In genomic region chr11:1237128-1237580, GRCh38 we compare ENCODE assay signal across 18 cellular contexts. TPM values are rescaled to one million over a fixed set of nuclear protein-coding genes. Genes with fewer than 3 reads are reported as not detected.
DNase-seq lines count a peak whose midpoint lies in the region; ATAC-seq and TF ChIP-seq lines count a peak whose summit lies in the region.
"Had no signal": no experiment of that assay in that cellular context is flagged by ENCODE, and none has a peak within 500 bp of the region (broad histone marks: within the 10 kb centered on the region; RNA-seq: fewer than 3 reads in every experiment).

No MANE protein-coding gene starts in this region.

- DNase-seq in HT-29 (ENCODE audit: low spot score) = peak; percentile 30
- peak; percentile 86 for DNase-seq in chondrocyte (ENCODE audit: low spot score)
- peak; percentile 45 for DNase-seq in lower lobe of right lung
- peak; percentile 61 for DNase-seq in stomach
- no peak for DNase-seq in DMS53 treated with DMSO at 0.1 percent for 48 hours (lab: John Stamatoyannopoulos, UW; ENCODE audit: unreplicated experiment)
- no peak for DNase-seq in T-helper 2 cell
- no peak for DNase-seq in lower leg skin (ENCODE audit: low spot score in 2 of 2)
- DNase-seq: DMS 273 treated with DMSO at 0.1 percent for 48 hours; GOT3; IMR-90; NCI-H1417; NCI-H2029; NCI-H524 treated with DMSO at 0.1 percent for 48 hours; NK-92 treated with Interleukin-12 subunit alpha and Interleukin-12 subunit beta, amount 100 ng/mL, for 24 hours; OCI-M1 had no signal

- no peaks in the 10 kb centered on the region for H3K36me3 Mint-ChIP-seq in chondrocyte (ENCODE audit: low read depth)

- no peak for TF ChIP-seq EP300 in stomach (IDR thresholded peaks at IDR 0.05)

- TF ChIP-seq CTCF in chondrocyte (IDR thresholded peaks at IDR 0.05) (no peak), lower lobe of right lung (IDR thresholded peaks at IDR 0.05) (no peak), stomach (IDR thresholded peaks at IDR 0.05) (no peak), lower leg skin (IDR thresholded peaks at IDR 0.05) (no peak)

- no peaks in the 10 kb centered on the region for H3K4me1 Mint-ChIP-seq in chondrocyte (ENCODE audit: low read depth)

- no peaks in the 10 kb centered on the region for H3K36me3 ChIP-seq in lower lobe of right lung
- H3K36me3 ChIP-seq in stomach = peaks cover 0 to 3% (median 0%) of the 10 kb centered on the region in 4 donors

- H3K27me3 Mint-ChIP-seq in chondrocyte (ENCODE audit: low read depth) = peaks cover 2% of the 10 kb centered on the region

- no peak overlapping the region for H3K27ac ChIP-seq in lower lobe of right lung
- no peak overlapping the region for H3K27ac ChIP-seq in stomach
- H3K27ac ChIP-seq: RWPE1 had no signal

- H3K4me3 ChIP-seq in lower lobe of right lung (no peak overlapping the region), stomach (no peak overlapping the region), lower leg skin (ENCODE audit: low read depth, poor library complexity, severe bottlenecking) (no peak overlapping the region)

- 37 to 57% (median 47%) methylated on average over 6 to 13 of the region's 13 CpGs for WGBS in stomach, 5 donors
- 74% methylated on average over 12 to 13 of the region's 13 CpGs for WGBS in lower leg skin, 2 donors

- ATAC-seq in lower lobe of right lung = no peak

- no peak overlapping the region for H3K27ac Mint-ChIP-seq in chondrocyte (ENCODE audit: unreplicated experiment)

- intact Hi-C loops in lower lobe of right lung (cut with DNase I) (no loop called here), stomach (cut with DNase I; ENCODE audit: low total_unique reads) (no loop called here), lower leg skin (cut with DNase I; ENCODE audit: low total_unique reads) (no loop called here)

- H3K27me3 ChIP-seq in lower lobe of right lung (ENCODE audit: low read depth) (no peaks in the 10 kb centered on the region), stomach (peaks cover 0 to 15% (median 0%) of the 10 kb centered on the region in 3 donors)

- H3K4me3 Mint-ChIP-seq in chondrocyte (ENCODE audit: unreplicated experiment) = no peak overlapping the region

- no peaks in the 10 kb centered on the region for H3K9me3 Mint-ChIP-seq in chondrocyte (ENCODE audit: low read depth)

- TF ChIP-seq POLR2A in stomach (IDR thresholded peaks at IDR 0.05) = no peak
- no peak for TF ChIP-seq POLR2A in lower leg skin (IDR thresholded peaks at IDR 0.05)

- H3K4me1 ChIP-seq in lower lobe of right lung = no peaks in the 10 kb centered on the region
- peaks cover 0 to 12% (median 10%) of the 10 kb centered on the region in 4 donors for H3K4me1 ChIP-seq in stomach

- H3K9me3 ChIP-seq in lower lobe of right lung (no peaks in the 10 kb centered on the region), stomach (no peaks in the 10 kb centered on the region)

RNA-seq across cellular contexts. Expression of gene MUC5B, which starts 14.3 kb away (rescaled TPM):
- 0.10 and 4.3 TPM in 2 replicates for total RNA-seq in HT-29 (2014; rRNA removed; shearing (Covaris generic))
- total RNA-seq in chondrocyte (not detected in 3 replicates), lower lobe of right lung (57.5 TPM), stomach (100 to 1,000 TPM in 1 of 5 donors, 10 to 100 TPM in 2, 1 to 10 TPM in 2; 5.8 to 516 (median 38.5) TPM), lower leg skin (under 1 TPM in 3 of 4 donors, not detected in 1; 0.22 to 0.61 (median 0.29) TPM)
- polyA plus RNA-seq in stomach = 1 to 10 TPM in 1 of 3 donors, under 1 TPM in 2; under 0.01 to 5.4 (median 0.68) TPM
- total RNA-seq: IMR-90, LHCN-M2 had no signal
- polyA plus RNA-seq: BJ, IMR-90 had no signal

Comparison
In these comparisons a context has a peak if more than half of its experiments do, and no peak if none do; other contexts are left out.
1. DNase-seq: peak in HT-29 (single experiment), chondrocyte (single experiment), lower lobe of right lung (single experiment) and stomach (single experiment); none in DMS53 treated with DMSO at 0.1 percent for 48 hours (single experiment), T-helper 2 cell (0 of 5) and lower leg skin (0 of 2).